9 cellular contexts compared by ENCODE assay signal in genomic region chr11:128692750-128693578, GRCh38. TPM values are rescaled to one million over a fixed set of nuclear protein-coding genes. Genes with fewer than 3 reads are reported as not detected.
DNase-seq lines count a peak whose midpoint lies in the region; TF ChIP-seq lines count a peak whose summit lies in the region.
"Had no signal": no experiment of that assay in that cellular context is flagged by ENCODE, and none has a peak within 500 bp of the region (broad histone marks: within the 10 kb centered on the region; RNA-seq: fewer than 3 reads in every experiment).

No MANE protein-coding gene starts in this region.

- peaks cover 50% of the 10 kb centered on the region for H3K4me1 ChIP-seq in DOHH2 (ENCODE audit: control insufficient read depth, low read length)
- peaks cover 34% of the 10 kb centered on the region for H3K4me1 ChIP-seq in HUES6 (ENCODE audit: control insufficient read depth, insufficient read depth, low read length)
- no peaks in the 10 kb centered on the region for H3K4me1 ChIP-seq in Caco-2

- H3K4me2 ChIP-seq in DOHH2 (ENCODE audit: low read length) = peak overlapping the region; percentile 98

- H4K20me1 ChIP-seq in DOHH2 (ENCODE audit: control insufficient read depth, insufficient read depth, low read depth, low read length) = peaks cover 17% of the 10 kb centered on the region

- CTCF ChIA-PET in Caco-2 (lab: Charles Lee) = no interaction called here

- intact Hi-C loops in activated T-helper 2 cell treated with anti-CD3 and anti-CD28 coated beads, Interferon-gamma antibody, Interleukin-2, Interleukin-4, amounts not matched to agents 10 μg/mL and 5 μg/mL and 100 μg/mL, durations not matched to agents 14 hours and 24 hours and 36 hours (cut with micrococcal nuclease) = loop anchor here (5.0 kb wide), 3 partner anchors 51 to 406 kb away; no protein-coding TSS in a partner anchor
- intact Hi-C loops in cardiac septum (cut with DNase I) (loop anchor here (5.0 to 10.0 kb wide), 2 partner anchors 168 to 401 kb away; no protein-coding TSS in a partner anchor), Caco-2 (cut with micrococcal nuclease; ENCODE audit: unreplicated experiment) (no loop called here)

- 0 out of 2 replicates have a peak, but pooled peaks cover 4% of the 10 kb centered on the region for H3F3A ChIP-seq in DOHH2 (ENCODE audit: control insufficient read depth, insufficient read depth)

- H3K79me2 ChIP-seq in DOHH2 (ENCODE audit: control insufficient read depth, low read length) = peaks cover 41% of the 10 kb centered on the region

- H3K4me1 Mint-ChIP-seq in activated T-helper 2 cell treated with anti-CD3 and anti-CD28 coated beads, Interferon-gamma antibody, Interleukin-2, Interleukin-4, amounts not matched to agents 10 μg/mL and 5 μg/mL and 100 μg/mL, durations not matched to agents 14 hours and 24 hours and 36 hours (ENCODE audit: low read depth) = peaks cover 45% of the 10 kb centered on the region
- no peaks in the 10 kb centered on the region for H3K4me1 Mint-ChIP-seq in Caco-2 (ENCODE audit: low read depth, unreplicated experiment)

- no peak for DNase-seq in activated T-helper 2 cell treated with anti-CD3 and anti-CD28 coated beads, Interferon-gamma antibody, Interleukin-2, Interleukin-4, amounts not matched to agents 10 μg/mL and 5 μg/mL and 100 μg/mL, durations not matched to agents 14 hours and 24 hours and 36 hours (ENCODE audit: low spot score)
- peak; percentile 80 for DNase-seq in cardiac septum (ENCODE audit: low spot score)
- DNase-seq in retinal pigment epithelial cell (ENCODE audit: low read depth) = no peak
- no peak for DNase-seq in Caco-2
- no peak for DNase-seq in GDM1 (lab: John Stamatoyannopoulos, UW)
- DNase-seq in amygdala (lab: John Stamatoyannopoulos, UW) = no peak

- H3K9me3 ChIP-seq in DOHH2 (ENCODE audit: control insufficient read depth, insufficient read depth, low read length) (no peaks in the 10 kb centered on the region), HUES6 (ENCODE audit: control insufficient read depth, insufficient read depth, low read depth, low read length) (no peaks in the 10 kb centered on the region), Caco-2 (peaks cover 16% of the 10 kb centered on the region)

- H3K27me3 ChIP-seq in DOHH2 (ENCODE audit: control insufficient read depth, low read length) = peaks cover 38% of the 10 kb centered on the region
- peaks cover 100% of the 10 kb centered on the region for H3K27me3 ChIP-seq in HUES6 (ENCODE audit: control insufficient read depth, insufficient read depth, low read length)
- H3K27me3 ChIP-seq in Caco-2 (replicated peaks; ENCODE audit: control insufficient read depth, insufficient read depth, low read length) = no peaks in the 10 kb centered on the region; the same call in 1 of the 2 replicates

- no TSS peak for BruUV-seq in Caco-2 (replicated peaks; lab: Mats Ljungman, UMichigan)

- no peaks in the 10 kb centered on the region for H3K9me2 ChIP-seq in DOHH2 (replicated peaks; ENCODE audit: control insufficient read depth, low read length)

- H3K9ac ChIP-seq in HUES6 (ENCODE audit: low read length) = peak overlapping the region; percentile 32

- H3K27ac ChIP-seq in DOHH2 (ENCODE audit: low read depth, low read length) = peak overlapping the region; percentile 69
- H3K27ac ChIP-seq in HUES6 (ENCODE audit: low read depth, low read length) = no peak overlapping the region

- H3K27ac Mint-ChIP-seq in activated T-helper 2 cell treated with anti-CD3 and anti-CD28 coated beads, Interferon-gamma antibody, Interleukin-2, Interleukin-4, amounts not matched to agents 10 μg/mL and 5 μg/mL and 100 μg/mL, durations not matched to agents 14 hours and 24 hours and 36 hours = peak overlapping the region; percentile 76
- H3K27ac Mint-ChIP-seq in Caco-2 (ENCODE audit: unreplicated experiment) = no peak overlapping the region

- H3K9me3 Mint-ChIP-seq in activated T-helper 2 cell treated with anti-CD3 and anti-CD28 coated beads, Interferon-gamma antibody, Interleukin-2, Interleukin-4, amounts not matched to agents 10 μg/mL and 5 μg/mL and 100 μg/mL, durations not matched to agents 14 hours and 24 hours and 36 hours = no peaks in the 10 kb centered on the region
- no peaks in the 10 kb centered on the region for H3K9me3 Mint-ChIP-seq in Caco-2 (ENCODE audit: unreplicated experiment)

- H3K27me3 Mint-ChIP-seq in activated T-helper 2 cell treated with anti-CD3 and anti-CD28 coated beads, Interferon-gamma antibody, Interleukin-2, Interleukin-4, amounts not matched to agents 10 μg/mL and 5 μg/mL and 100 μg/mL, durations not matched to agents 14 hours and 24 hours and 36 hours (ENCODE audit: low read depth) = peaks cover 32% of the 10 kb centered on the region
- H3K27me3 Mint-ChIP-seq in Caco-2 (ENCODE audit: insufficient read depth, unreplicated experiment) = peaks cover 15% of the 10 kb centered on the region

- peak overlapping the region; percentile 96 for H3K4me3 ChIP-seq in DOHH2 (ENCODE audit: low read length)
- peak overlapping the region; percentile 61 for H3K4me3 ChIP-seq in HUES6 (ENCODE audit: low read depth, low read length)
- peak overlapping the region; percentile 61 for H3K4me3 ChIP-seq in retinal pigment epithelial cell (ENCODE audit: low read length)
- H3K4me3 ChIP-seq in Caco-2 (ENCODE audit: low read depth, low read length) = no peak overlapping the region

- peaks cover 17% of the 10 kb centered on the region for H3K36me3 Mint-ChIP-seq in activated T-helper 2 cell treated with anti-CD3 and anti-CD28 coated beads, Interferon-gamma antibody, Interleukin-2, Interleukin-4, amounts not matched to agents 10 μg/mL and 5 μg/mL and 100 μg/mL, durations not matched to agents 14 hours and 24 hours and 36 hours (ENCODE audit: low read depth)
- no peaks in the 10 kb centered on the region for H3K36me3 Mint-ChIP-seq in Caco-2 (ENCODE audit: insufficient read depth, unreplicated experiment)

- peak overlapping the region; percentile 80 for H3K4me3 Mint-ChIP-seq in activated T-helper 2 cell treated with anti-CD3 and anti-CD28 coated beads, Interferon-gamma antibody, Interleukin-2, Interleukin-4, amounts not matched to agents 10 μg/mL and 5 μg/mL and 100 μg/mL, durations not matched to agents 14 hours and 24 hours and 36 hours (ENCODE audit: low read depth)
- no peak overlapping the region for H3K4me3 Mint-ChIP-seq in Caco-2 (ENCODE audit: unreplicated experiment)

- peaks cover 35% of the 10 kb centered on the region for H3K36me3 ChIP-seq in DOHH2 (ENCODE audit: control insufficient read depth, low read length)
- no peaks in the 10 kb centered on the region for H3K36me3 ChIP-seq in HUES6 (ENCODE audit: control insufficient read depth, insufficient read depth, low read length)
- H3K36me3 ChIP-seq in Caco-2 (ENCODE audit: control insufficient read depth, insufficient read depth, low read length) = no peaks in the 10 kb centered on the region

- no peak for TF ChIP-seq CTCF in DOHH2 (IDR thresholded peaks at IDR 0.05; ENCODE audit: low read depth, low read length, poor library complexity, severe bottlenecking)
- TF ChIP-seq CTCF in retinal pigment epithelial cell (conservative IDR thresholded peaks at IDR 0.05; ENCODE audit: low read depth, low read length) = no peak
- TF ChIP-seq CTCF in Caco-2 (IDR thresholded peaks at IDR 0.05; ENCODE audit: insufficient read depth in 1 of 2, low read depth in 1 of 2, low read length in 1 of 2, severe bottlenecking in 1 of 2, unreplicated experiment in 1 of 2) = no peak

- POLR2A ChIA-PET in Caco-2 (lab: Charles Lee) = no interaction called here

RNA-seq across cellular contexts. Expression of gene FLI1, which starts 0.9 kb away (rescaled TPM):
- total RNA-seq in activated T-helper 2 cell treated with anti-CD3 and anti-CD28 coated beads, Interferon-gamma antibody, Interleukin-2, Interleukin-4, amounts not matched to agents 10 μg/mL and 5 μg/mL and 100 μg/mL, durations not matched to agents 14 hours and 24 hours and 36 hours = 38.1 and 38.3 TPM in 2 replicates
- total RNA-seq in cardiac septum (18.9 TPM), Caco-2 (2022) (not detected in 2 replicates)
- total RNA-seq: NCI-H460 had no signal

Comparison
In these comparisons a context has a peak if more than half of its experiments do, and no peak if none do; other contexts are left out.
1. RNA of gene FLI1, which starts 0.9 kb away (total RNA-seq): 38.1 to 38.3 TPM in activated T-helper 2 cell treated with anti-CD3 and anti-CD28 coated beads, Interferon-gamma antibody, Interleukin-2, Interleukin-4, amounts not matched to agents 10 μg/mL and 5 μg/mL and 100 μg/mL, durations not matched to agents 14 hours and 24 hours and 36 hours and 18.9 TPM in cardiac septum (single experiment); not detected in Caco-2; every median in the first group is over 10 times any median in the second.